In the genomic region with DNA sequence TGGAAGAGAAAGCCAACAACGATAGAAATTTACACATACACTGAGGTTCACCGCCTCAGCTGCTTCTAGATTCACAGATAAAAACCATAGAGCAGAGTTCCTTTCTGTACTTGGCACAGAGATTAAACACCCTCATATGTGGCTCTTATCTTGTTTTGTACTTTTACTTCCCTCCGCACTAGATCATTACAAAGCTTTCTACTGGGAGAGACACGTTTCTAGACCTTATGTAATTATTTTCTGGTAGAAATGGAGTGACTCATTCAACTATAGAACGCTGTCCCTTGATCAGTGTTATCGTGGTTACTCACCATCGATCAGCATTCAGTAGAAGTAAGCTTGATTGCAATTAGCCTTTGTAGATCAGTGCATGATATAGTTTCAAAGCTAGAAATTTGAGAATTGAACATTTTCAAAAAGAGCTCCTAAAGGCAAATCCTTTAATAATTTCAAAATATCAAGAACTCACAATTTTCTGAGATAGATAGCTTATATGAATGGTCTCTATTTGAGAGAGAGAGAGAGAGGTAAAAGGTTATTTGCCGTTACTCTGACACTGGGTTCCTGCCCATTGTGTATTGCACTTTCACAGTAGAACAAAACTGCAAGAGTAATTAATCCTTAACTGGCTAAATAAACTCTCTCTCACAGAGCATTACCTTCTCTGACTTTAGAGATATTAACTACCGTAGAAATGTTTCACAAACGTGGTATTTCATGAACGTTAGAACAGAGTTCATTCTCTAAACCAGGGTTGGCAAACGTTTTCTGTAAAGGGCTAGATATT, we compare ENCODE assay signal across 1 cellular context.
TF ChIP-seq lines count a peak whose summit lies in the region.

No MANE protein-coding gene starts in this region.

TF ChIP-seq in K562, 482 proteins besides CTCF, POLR2A, EP300 and RAD21 (continued from another document):
- TF ChIP-seq RBM14 (IDR thresholded peaks at IDR 0.05; ENCODE audit: borderline replicate concordance, insufficient read depth, low read depth, low read length): no peak
- TF ChIP-seq SREBF2 (CRISPR knock-in tag; IDR thresholded peaks at IDR 0.05): no peak
- no peak for TF ChIP-seq RAD51 (IDR thresholded peaks at IDR 0.05; ENCODE audit: borderline replicate concordance, low read depth)
TF ChIP-seq in K562: peak in this region for 19.
